In genomic region chr15:48625126-48625525, GRCh38 we compare ENCODE assay signal across 1 cellular context.
TF ChIP-seq lines count a peak whose summit lies in the region.

No MANE protein-coding gene starts in this region.

TF ChIP-seq in GM23338, 12 proteins besides CTCF, POLR2A, EP300 and RAD21 (continued from another document):
- no peak for TF ChIP-seq ETS1 (IDR thresholded peaks at IDR 0.05)
- TF ChIP-seq ZNF462 (CRISPR knock-in tag; IDR thresholded peaks at IDR 0.05) = no peak
- no peak for TF ChIP-seq ZNF114 (CRISPR knock-in tag; IDR thresholded peaks at IDR 0.05)
- TF ChIP-seq, protein P1, sequence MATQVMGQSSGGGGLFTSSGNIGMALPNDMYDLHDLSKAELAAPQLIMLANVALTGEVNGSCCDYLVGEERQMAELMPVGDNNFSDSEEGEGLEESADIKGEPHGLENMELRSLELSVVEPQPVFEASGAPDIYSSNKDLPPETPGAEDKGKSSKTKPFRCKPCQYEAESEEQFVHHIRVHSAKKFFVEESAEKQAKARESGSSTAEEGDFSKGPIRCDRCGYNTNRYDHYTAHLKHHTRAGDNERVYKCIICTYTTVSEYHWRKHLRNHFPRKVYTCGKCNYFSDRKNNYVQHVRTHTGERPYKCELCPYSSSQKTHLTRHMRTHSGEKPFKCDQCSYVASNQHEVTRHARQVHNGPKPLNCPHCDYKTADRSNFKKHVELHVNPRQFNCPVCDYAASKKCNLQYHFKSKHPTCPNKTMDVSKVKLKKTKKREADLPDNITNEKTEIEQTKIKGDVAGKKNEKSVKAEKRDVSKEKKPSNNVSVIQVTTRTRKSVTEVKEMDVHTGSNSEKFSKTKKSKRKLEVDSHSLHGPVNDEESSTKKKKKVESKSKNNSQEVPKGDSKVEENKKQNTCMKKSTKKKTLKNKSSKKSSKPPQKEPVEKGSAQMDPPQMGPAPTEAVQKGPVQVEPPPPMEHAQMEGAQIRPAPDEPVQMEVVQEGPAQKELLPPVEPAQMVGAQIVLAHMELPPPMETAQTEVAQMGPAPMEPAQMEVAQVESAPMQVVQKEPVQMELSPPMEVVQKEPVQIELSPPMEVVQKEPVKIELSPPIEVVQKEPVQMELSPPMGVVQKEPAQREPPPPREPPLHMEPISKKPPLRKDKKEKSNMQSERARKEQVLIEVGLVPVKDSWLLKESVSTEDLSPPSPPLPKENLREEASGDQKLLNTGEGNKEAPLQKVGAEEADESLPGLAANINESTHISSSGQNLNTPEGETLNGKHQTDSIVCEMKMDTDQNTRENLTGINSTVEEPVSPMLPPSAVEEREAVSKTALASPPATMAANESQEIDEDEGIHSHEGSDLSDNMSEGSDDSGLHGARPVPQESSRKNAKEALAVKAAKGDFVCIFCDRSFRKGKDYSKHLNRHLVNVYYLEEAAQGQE (IDR thresholded peaks at IDR 0.05; ENCODE audit: unreplicated experiment) = no peak
- no peak for TF ChIP-seq JUNB (IDR thresholded peaks at IDR 0.05; ENCODE audit: unreplicated experiment)
- TF ChIP-seq EZH2 (IDR thresholded peaks at IDR 0.05; ENCODE audit: low read depth, unreplicated experiment) = no peak
- TF ChIP-seq NANOG (IDR thresholded peaks at IDR 0.05; ENCODE audit: borderline replicate concordance) = no peak
